Comparison of ENCODE assay signal across 25 cellular contexts in genomic region chr5:95682891-95683290, GRCh38. TPM values are rescaled to one million over a fixed set of nuclear protein-coding genes. Genes with fewer than 3 reads are reported as not detected.
"Had no signal": no experiment of that assay in that cellular context is flagged by ENCODE, and none has a peak within 500 bp of the region (broad histone marks: within the 10 kb centered on the region; RNA-seq: fewer than 3 reads in every experiment).

Gene SPATA9, minus strand, starts transcription at chr5:95682991. Its CDS starts 137 bp downstream, at chr5:95682854.

- ATAC-seq: mucosa of descending colon; naive thymus-derived CD4-positive, alpha-beta T cell; natural killer cell treated with Interleukin-12 subunit alpha and Interleukin-12 subunit beta and Interleukin-15 and Interleukin-18, amount 100 ng/mL, for 72 hours; psoas muscle; right lobe of liver; stimulated activated memory B cell treated with anti-CD40 and anti-IgM and Interleukin-4, amounts not matched to agents 10 μg/mL and 1 μg/mL and 100 μg/mL, for 72 hours; stimulated activated naive CD8-positive, alpha-beta T cell treated with anti-CD3 and anti-CD28 coated beads, Interleukin-15, amount 100 ng/mL, for 72 hours; upper lobe of right lung had no signal

- H3K4me3 ChIP-seq: hepatocyte, left ventricle myocardium inferior, lung, mucosa of descending colon, psoas muscle, right lobe of liver, smooth muscle cell, thyroid gland, transverse colon, upper lobe of right lung had no signal

- H3K9ac ChIP-seq: parathyroid adenoma had no signal

- H2AFZ ChIP-seq: hepatocyte, parathyroid adenoma had no signal

- H3K27ac ChIP-seq: hepatocyte, left ventricle myocardium inferior, neutrophil, parathyroid adenoma, psoas muscle, right lobe of liver, thyroid gland, transverse colon, upper lobe of right lung had no signal

- H3K9me3 ChIP-seq: left ventricle myocardium inferior, mucosa of descending colon, neutrophil, psoas muscle, right lobe of liver, thyroid gland, transverse colon, upper lobe of right lung had no signal

- H3K79me2 ChIP-seq: hepatocyte, parathyroid adenoma had no signal

- H3K36me3 ChIP-seq: left ventricle myocardium inferior, neutrophil, right lobe of liver, thyroid gland, transverse colon, upper lobe of right lung had no signal

- H3K4me2 ChIP-seq: hepatocyte, smooth muscle cell had no signal

- H3K27me3 ChIP-seq: hepatocyte, neutrophil, right lobe of liver, thyroid gland, transverse colon, upper lobe of right lung had no signal

- DNase-seq: islet precursor cell; left ventricle myocardium inferior; midbrain; mucosa of descending colon; naive thymus-derived CD4-positive, alpha-beta T cell; occipital lobe; psoas muscle; right lobe of liver; stimulated activated CD4-positive, alpha-beta T cell treated with anti-CD3 and anti-CD28 coated beads, Interleukin-1b, Interleukin-23, amount 100 ng/mL, for 48 hours; stimulated activated CD4-positive, alpha-beta T cell treated with anti-CD3 and anti-CD28 coated beads, Interleukin-2, amount 100 ng/mL, for 48 hours; stimulated activated CD4-positive, alpha-beta T cell treated with anti-CD3 and anti-CD28 coated beads, Interleukin-4, amount 100 ng/mL, for 4 hours; stimulated activated CD8-positive, alpha-beta memory T cell treated with anti-CD3 and anti-CD28 coated beads, Interleukin-4, amount 100 ng/mL, for 48 hours; stimulated activated naive CD4-positive, alpha-beta T cell treated with Interleukin-2 at 50 U/mL for 16 hours; stimulated activated naive CD8-positive, alpha-beta T cell treated with anti-CD3 and anti-CD28 coated beads, Interleukin-15, amount 100 ng/mL, for 72 hours; substantia nigra; thyroid gland; transverse colon; upper lobe of right lung had no signal

- H3K4me1 ChIP-seq: parathyroid adenoma, psoas muscle, right lobe of liver, thyroid gland, transverse colon, upper lobe of right lung had no signal

RNA-seq across cellular contexts. Expression of gene SPATA9, which starts in this region (rescaled TPM):
- polyA plus RNA-seq: naive thymus-derived CD4-positive, alpha-beta T cell; smooth muscle cell had no signal
